ENCODE assay signal across 31 cellular contexts in genomic region chr10:132728321-132728720, GRCh38. TPM values are rescaled to one million over a fixed set of nuclear protein-coding genes. Genes with fewer than 3 reads are reported as not detected.
"Had no signal": no experiment of that assay in that cellular context is flagged by ENCODE, and none has a peak within 500 bp of the region (broad histone marks: within the 10 kb centered on the region; RNA-seq: fewer than 3 reads in every experiment).

No MANE protein-coding gene starts in this region.

- H3K4me1 ChIP-seq: left ventricle myocardium inferior, neural progenitor cell, parathyroid adenoma, right atrium auricular region, right lobe of liver, suprapubic skin, tibial nerve, uterus had no signal

- DNase-seq: islet precursor cell; left ventricle myocardium inferior; mesendoderm; naive B cell; natural killer cell; nephron progenitor cell; occipital lobe; right lobe of liver; stimulated activated CD4-positive, alpha-beta T cell treated with anti-CD3 and anti-CD28 coated beads, Interleukin-1b, Interleukin-23, amount 100 ng/mL, for 48 hours; stimulated activated CD4-positive, alpha-beta T cell treated with anti-CD3 and anti-CD28 coated beads, Interleukin-2, amount 100 ng/mL, for 48 hours; stimulated activated CD4-positive, alpha-beta T cell treated with anti-CD3 and anti-CD28 coated beads, Interleukin-4, amount 100 ng/mL, for 4 hours; stimulated activated CD8-positive, alpha-beta memory T cell treated with anti-CD3 and anti-CD28 coated beads, Interleukin-4, amount 100 ng/mL, for 48 hours; stimulated activated naive CD4-positive, alpha-beta T cell; uterus had no signal

- H3K27ac ChIP-seq: left ventricle myocardium inferior, neural progenitor cell, neutrophil, parathyroid adenoma, right atrium auricular region, right lobe of liver, suprapubic skin, thoracic aorta, tibial nerve, uterus had no signal

- H3K36me3 ChIP-seq: neural progenitor cell, uterus had no signal

- H3K4me3 ChIP-seq: left ventricle myocardium inferior, lung, neural progenitor cell, right atrium auricular region, right lobe of liver, smooth muscle cell, suprapubic skin, thoracic aorta, tibial nerve, uterus had no signal

- ATAC-seq: natural killer cell, right lobe of liver had no signal

- H3K9me3 ChIP-seq: left ventricle myocardium inferior, neutrophil, right atrium auricular region, right lobe of liver, suprapubic skin, thoracic aorta, tibial nerve, uterus had no signal

- H3K27me3 ChIP-seq: neural progenitor cell, neutrophil, right atrium auricular region, right lobe of liver, suprapubic skin, tibial nerve, uterus had no signal

RNA-seq across cellular contexts. Expression of gene NKX6-2, which starts 57.6 kb away (rescaled TPM):
- total RNA-seq: left ventricle myocardium inferior, lower leg skin, lung, mesothelial cell of epicardium, mononuclear cell, natural killer cell, occipital lobe, osteocyte, pulmonary artery endothelial cell, right atrium auricular region, right lobe of liver, skeletal muscle tissue, smooth muscle cell, subcutaneous adipose tissue, suprapubic skin, ureter had no signal
